1 cellular context compared by ENCODE assay signal in the genomic region with DNA sequence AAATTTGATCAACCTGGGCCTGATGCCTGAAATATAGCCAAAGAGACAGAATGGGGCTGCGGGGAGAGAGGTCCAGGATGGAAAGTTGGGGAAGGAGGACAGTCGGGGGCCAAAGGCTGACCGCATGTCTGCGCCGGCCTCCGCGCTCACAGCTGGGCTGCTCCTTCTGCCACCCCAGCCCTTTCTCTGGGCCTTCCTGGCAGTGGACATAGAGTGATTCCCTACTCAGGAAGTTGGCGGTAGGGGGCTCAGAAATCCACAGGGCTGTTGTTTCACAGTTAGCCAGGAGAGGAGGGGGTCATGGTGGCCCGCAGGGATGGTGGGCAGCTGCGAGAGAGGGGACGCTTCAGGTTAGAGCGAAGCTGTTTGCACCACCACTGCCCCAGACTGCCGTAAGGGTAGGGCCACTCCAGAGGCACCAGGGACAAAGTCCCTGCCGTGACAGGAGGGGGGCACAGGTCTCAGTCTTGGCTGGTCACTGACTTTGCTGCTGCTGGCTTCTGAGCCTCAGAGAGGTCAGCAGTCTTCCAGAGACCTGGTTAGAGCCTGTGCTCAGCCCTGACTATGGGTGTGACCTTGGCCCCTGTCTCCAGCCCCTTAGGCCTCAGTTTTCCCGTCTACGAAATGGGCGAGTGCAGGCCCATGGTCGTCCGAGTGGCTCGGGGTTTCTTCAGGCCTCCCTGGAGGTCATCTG.
TF ChIP-seq lines count a peak whose summit lies in the region.

No MANE protein-coding gene starts in this region.

TF ChIP-seq in GM23338, 12 proteins besides CTCF, POLR2A, EP300 and RAD21:
- TF ChIP-seq ZNF114 (CRISPR knock-in tag; IDR thresholded peaks at IDR 0.05): no peak
- no peak for TF ChIP-seq NANOG (IDR thresholded peaks at IDR 0.05; ENCODE audit: borderline replicate concordance)
- TF ChIP-seq CREB1 (CRISPR knock-in tag; IDR thresholded peaks at IDR 0.05; ENCODE audit: low read depth): no peak
- TF ChIP-seq STAT1 (IDR thresholded peaks at IDR 0.05; ENCODE audit: unreplicated experiment): no peak
- TF ChIP-seq, protein P1, sequence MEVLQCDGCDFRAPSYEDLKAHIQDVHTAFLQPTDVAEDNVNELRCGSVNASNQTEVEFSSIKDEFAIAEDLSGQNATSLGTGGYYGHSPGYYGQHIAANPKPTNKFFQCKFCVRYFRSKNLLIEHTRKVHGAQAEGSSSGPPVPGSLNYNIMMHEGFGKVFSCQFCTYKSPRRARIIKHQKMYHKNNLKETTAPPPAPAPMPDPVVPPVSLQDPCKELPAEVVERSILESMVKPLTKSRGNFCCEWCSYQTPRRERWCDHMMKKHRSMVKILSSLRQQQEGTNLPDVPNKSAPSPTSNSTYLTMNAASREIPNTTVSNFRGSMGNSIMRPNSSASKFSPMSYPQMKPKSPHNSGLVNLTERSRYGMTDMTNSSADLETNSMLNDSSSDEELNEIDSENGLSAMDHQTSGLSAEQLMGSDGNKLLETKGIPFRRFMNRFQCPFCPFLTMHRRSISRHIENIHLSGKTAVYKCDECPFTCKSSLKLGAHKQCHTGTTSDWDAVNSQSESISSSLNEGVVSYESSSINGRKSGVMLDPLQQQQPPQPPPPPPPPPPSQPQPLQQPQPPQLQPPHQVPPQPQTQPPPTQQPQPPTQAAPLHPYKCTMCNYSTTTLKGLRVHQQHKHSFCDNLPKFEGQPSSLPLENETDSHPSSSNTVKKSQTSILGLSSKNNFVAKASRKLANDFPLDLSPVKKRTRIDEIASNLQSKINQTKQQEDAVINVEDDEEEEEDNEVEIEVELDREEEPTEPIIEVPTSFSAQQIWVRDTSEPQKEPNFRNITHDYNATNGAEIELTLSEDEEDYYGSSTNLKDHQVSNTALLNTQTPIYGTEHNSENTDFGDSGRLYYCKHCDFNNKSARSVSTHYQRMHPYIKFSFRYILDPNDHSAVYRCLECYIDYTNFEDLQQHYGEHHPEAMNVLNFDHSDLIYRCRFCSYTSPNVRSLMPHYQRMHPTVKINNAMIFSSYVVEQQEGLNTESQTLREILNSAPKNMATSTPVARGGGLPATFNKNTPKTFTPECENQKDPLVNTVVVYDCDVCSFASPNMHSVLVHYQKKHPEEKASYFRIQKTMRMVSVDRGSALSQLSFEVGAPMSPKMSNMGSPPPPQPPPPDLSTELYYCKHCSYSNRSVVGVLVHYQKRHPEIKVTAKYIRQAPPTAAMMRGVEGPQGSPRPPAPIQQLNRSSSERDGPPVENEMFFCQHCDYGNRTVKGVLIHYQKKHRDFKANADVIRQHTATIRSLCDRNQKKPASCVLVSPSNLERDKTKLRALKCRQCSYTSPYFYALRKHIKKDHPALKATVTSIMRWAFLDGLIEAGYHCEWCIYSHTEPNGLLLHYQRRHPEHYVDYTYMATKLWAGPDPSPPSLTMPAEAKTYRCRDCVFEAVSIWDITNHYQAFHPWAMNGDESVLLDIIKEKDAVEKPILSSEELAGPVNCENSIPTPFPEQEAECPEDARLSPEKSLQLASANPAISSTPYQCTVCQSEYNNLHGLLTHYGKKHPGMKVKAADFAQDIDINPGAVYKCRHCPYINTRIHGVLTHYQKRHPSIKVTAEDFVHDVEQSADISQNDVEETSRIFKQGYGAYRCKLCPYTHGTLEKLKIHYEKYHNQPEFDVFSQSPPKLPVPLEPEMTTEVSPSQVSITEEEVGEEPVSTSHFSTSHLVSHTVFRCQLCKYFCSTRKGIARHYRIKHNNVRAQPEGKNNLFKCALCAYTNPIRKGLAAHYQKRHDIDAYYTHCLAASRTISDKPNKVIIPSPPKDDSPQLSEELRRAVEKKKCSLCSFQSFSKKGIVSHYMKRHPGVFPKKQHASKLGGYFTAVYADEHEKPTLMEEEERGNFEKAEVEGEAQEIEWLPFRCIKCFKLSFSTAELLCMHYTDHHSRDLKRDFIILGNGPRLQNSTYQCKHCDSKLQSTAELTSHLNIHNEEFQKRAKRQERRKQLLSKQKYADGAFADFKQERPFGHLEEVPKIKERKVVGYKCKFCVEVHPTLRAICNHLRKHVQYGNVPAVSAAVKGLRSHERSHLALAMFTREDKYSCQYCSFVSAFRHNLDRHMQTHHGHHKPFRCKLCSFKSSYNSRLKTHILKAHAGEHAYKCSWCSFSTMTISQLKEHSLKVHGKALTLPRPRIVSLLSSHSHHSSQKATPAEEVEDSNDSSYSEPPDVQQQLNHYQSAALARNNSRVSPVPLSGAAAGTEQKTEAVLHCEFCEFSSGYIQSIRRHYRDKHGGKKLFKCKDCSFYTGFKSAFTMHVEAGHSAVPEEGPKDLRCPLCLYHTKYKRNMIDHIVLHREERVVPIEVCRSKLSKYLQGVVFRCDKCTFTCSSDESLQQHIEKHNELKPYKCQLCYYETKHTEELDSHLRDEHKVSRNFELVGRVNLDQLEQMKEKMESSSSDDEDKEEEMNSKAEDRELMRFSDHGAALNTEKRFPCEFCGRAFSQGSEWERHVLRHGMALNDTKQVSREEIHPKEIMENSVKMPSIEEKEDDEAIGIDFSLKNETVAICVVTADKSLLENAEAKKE (CRISPR knock-in tag; IDR thresholded peaks at IDR 0.05): no peak
- TF ChIP-seq EZH2 (IDR thresholded peaks at IDR 0.05; ENCODE audit: low read depth, unreplicated experiment): no peak
- TF ChIP-seq EZH2phosphoT487 (IDR thresholded peaks at IDR 0.05; ENCODE audit: unreplicated experiment): no peak
- no peak for TF ChIP-seq JUNB (IDR thresholded peaks at IDR 0.05; ENCODE audit: unreplicated experiment)
- no peak for TF ChIP-seq POLR2AphosphoS5 (IDR thresholded peaks at IDR 0.05; ENCODE audit: low read depth)
- TF ChIP-seq, protein P2, sequence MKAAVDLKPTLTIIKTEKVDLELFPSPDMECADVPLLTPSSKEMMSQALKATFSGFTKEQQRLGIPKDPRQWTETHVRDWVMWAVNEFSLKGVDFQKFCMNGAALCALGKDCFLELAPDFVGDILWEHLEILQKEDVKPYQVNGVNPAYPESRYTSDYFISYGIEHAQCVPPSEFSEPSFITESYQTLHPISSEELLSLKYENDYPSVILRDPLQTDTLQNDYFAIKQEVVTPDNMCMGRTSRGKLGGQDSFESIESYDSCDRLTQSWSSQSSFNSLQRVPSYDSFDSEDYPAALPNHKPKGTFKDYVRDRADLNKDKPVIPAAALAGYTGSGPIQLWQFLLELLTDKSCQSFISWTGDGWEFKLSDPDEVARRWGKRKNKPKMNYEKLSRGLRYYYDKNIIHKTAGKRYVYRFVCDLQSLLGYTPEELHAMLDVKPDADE (IDR thresholded peaks at IDR 0.05): no peak
- no peak for TF ChIP-seq ZNF331 (CRISPR knock-in tag; IDR thresholded peaks at IDR 0.05; ENCODE audit: low read depth)
- TF ChIP-seq, protein P3, sequence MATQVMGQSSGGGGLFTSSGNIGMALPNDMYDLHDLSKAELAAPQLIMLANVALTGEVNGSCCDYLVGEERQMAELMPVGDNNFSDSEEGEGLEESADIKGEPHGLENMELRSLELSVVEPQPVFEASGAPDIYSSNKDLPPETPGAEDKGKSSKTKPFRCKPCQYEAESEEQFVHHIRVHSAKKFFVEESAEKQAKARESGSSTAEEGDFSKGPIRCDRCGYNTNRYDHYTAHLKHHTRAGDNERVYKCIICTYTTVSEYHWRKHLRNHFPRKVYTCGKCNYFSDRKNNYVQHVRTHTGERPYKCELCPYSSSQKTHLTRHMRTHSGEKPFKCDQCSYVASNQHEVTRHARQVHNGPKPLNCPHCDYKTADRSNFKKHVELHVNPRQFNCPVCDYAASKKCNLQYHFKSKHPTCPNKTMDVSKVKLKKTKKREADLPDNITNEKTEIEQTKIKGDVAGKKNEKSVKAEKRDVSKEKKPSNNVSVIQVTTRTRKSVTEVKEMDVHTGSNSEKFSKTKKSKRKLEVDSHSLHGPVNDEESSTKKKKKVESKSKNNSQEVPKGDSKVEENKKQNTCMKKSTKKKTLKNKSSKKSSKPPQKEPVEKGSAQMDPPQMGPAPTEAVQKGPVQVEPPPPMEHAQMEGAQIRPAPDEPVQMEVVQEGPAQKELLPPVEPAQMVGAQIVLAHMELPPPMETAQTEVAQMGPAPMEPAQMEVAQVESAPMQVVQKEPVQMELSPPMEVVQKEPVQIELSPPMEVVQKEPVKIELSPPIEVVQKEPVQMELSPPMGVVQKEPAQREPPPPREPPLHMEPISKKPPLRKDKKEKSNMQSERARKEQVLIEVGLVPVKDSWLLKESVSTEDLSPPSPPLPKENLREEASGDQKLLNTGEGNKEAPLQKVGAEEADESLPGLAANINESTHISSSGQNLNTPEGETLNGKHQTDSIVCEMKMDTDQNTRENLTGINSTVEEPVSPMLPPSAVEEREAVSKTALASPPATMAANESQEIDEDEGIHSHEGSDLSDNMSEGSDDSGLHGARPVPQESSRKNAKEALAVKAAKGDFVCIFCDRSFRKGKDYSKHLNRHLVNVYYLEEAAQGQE (IDR thresholded peaks at IDR 0.05; ENCODE audit: unreplicated experiment): no peak
